Comparison of ENCODE assay signal across 8 cellular contexts in the genomic region with DNA sequence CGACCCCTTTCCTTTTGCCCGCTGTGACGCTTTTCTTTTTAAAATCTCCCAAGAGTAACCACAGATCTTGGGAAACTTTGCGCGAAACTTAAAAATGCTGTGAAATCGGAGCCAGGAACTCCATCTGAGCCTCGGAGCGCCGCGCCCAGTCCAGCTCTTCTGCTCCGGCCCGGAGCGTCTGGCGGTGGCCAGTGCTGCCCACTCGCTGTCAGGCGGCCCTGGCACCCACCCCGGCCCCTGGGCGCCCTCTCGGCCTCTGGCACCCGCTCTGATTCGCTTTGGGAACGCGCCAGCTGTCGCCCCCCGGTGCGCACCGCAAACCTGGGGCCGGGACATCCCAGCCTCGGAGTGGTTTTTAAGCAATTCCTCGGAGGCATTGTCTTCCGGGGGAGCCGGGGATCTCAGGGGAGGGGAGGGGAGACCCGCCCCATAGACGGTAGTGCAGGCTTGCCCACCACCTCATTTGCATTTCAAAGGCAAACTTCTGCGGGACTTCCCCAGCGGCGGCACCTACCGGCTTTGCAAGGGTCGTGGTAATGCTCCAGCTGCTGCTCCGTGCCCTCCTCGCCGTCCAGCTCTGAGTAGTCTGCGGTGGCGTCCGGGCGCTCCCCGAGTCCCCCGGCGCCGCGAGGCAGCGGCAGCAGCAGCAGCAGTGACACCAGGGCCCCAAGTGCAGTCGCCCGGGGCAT. TPM values are rescaled to one million over a fixed set of nuclear protein-coding genes. Genes with fewer than 3 reads are reported as not detected.
DNase-seq lines count a peak whose midpoint lies in the region; ATAC-seq and TF ChIP-seq lines count a peak whose summit lies in the region.

No MANE protein-coding gene starts in this region.

- H3K4me3 Mint-ChIP-seq in H9, result peak overlapping the region; percentile 61 to 84
- peak overlapping the region; percentile 76 for H3K4me3 Mint-ChIP-seq in dendritic cell treated with granulocyte-macrophage colony-stimulating factor and Interleukin-4, amounts not matched to agents 40 ng/mL and 50 ng/mL, for 4 days

- H4K91ac ChIP-seq in H9 (ENCODE audit: insufficient read length, low read depth, low read length), result no peak overlapping the region
- H4K91ac ChIP-seq in mesenchymal stem cell (ENCODE audit: low read length), result no peak overlapping the region

- H3K4me3 ChIP-seq in SK-N-MC (peak overlapping the region; percentile 72), mesenchymal stem cell (ENCODE audit: insufficient read depth in 1 of 2, low read depth in 1 of 2, low read length in 2 of 2) (peak overlapping the region; percentile 76), upper lobe of left lung (peak overlapping the region; percentile 23 to 51 (median 46))

- H2AFZ ChIP-seq in H9 (ENCODE audit: low read length), result no peak overlapping the region
- peak overlapping the region; percentile 51 for H2AFZ ChIP-seq in mesenchymal stem cell (ENCODE audit: low read depth, low read length)

- peaks cover 48 to 50% of the 10 kb centered on the region in 2 experiments for H3K4me1 Mint-ChIP-seq in H9
- peaks cover 28% of the 10 kb centered on the region for H3K4me1 Mint-ChIP-seq in dendritic cell treated with granulocyte-macrophage colony-stimulating factor and Interleukin-4, amounts not matched to agents 40 ng/mL and 50 ng/mL, for 4 days (ENCODE audit: low read depth)

- no peak for TF ChIP-seq EP300 in upper lobe of left lung (IDR thresholded peaks at IDR 0.05)

- TF ChIP-seq POLR2A in upper lobe of left lung (IDR thresholded peaks at IDR 0.05), result no peak

- no peak overlapping the region for H3T11ph ChIP-seq in H9 (ENCODE audit: low read length)

- H3K23ac ChIP-seq in H9 (ENCODE audit: insufficient read length, low read depth, low read length), result no peak overlapping the region
- no peak overlapping the region for H3K23ac ChIP-seq in mesenchymal stem cell (ENCODE audit: low read length in 2 of 2)

- H3K9ac ChIP-seq in H9 (ENCODE audit: extremely low read depth, insufficient read length, low read length) (no peak overlapping the region), SK-N-MC (ENCODE audit: insufficient read length) (no peak overlapping the region), mesenchymal stem cell (ENCODE audit: low read length) (peak overlapping the region; percentile 45)

- H3K4ac ChIP-seq in H9 (ENCODE audit: low read depth, low read length), result no peak overlapping the region
- H3K4ac ChIP-seq in mesenchymal stem cell (ENCODE audit: low read depth in 1 of 2, low read length in 2 of 2), result no peak overlapping the region

- no peaks in the 10 kb centered on the region for H4K20me1 ChIP-seq in H9 (ENCODE audit: control insufficient read depth, insufficient read depth, insufficient read length)

- H3K18ac ChIP-seq in H9 (ENCODE audit: insufficient read length, low read depth, low read length), result peak overlapping the region; percentile 39
- no peak overlapping the region for H3K18ac ChIP-seq in mesenchymal stem cell (ENCODE audit: low read depth in 1 of 2, low read length in 2 of 2)

- no peaks in the 10 kb centered on the region; a peak in 1 of 5 replicates for H3K9me3 Mint-ChIP-seq in H9
- H3K9me3 Mint-ChIP-seq in dendritic cell treated with granulocyte-macrophage colony-stimulating factor and Interleukin-4, amounts not matched to agents 40 ng/mL and 50 ng/mL, for 4 days, result no peaks in the 10 kb centered on the region

- TF ChIP-seq CTCF in GM10266 (IDR thresholded peaks at IDR 0.05; ENCODE audit: control insufficient read depth, insufficient read depth, low read depth, missing control alignments) (no peak), H9 (conservative IDR thresholded peaks at IDR 0.05) (no peak), upper lobe of left lung (IDR thresholded peaks at IDR 0.05) (no peak)

- intact Hi-C loops in dendritic cell treated with granulocyte-macrophage colony-stimulating factor and Interleukin-4, amounts not matched to agents 40 ng/mL and 50 ng/mL, for 4 days (cut with micrococcal nuclease), result loop anchor here (2.0 to 5.0 kb wide), 2 partner anchors 116 to 136 kb away; no protein-coding TSS in a partner anchor

- peaks cover 60% of the 10 kb centered on the region for H3K27me3 Mint-ChIP-seq in H9 (ENCODE audit: low read depth)
- peaks cover 70% of the 10 kb centered on the region for H3K27me3 Mint-ChIP-seq in dendritic cell treated with granulocyte-macrophage colony-stimulating factor and Interleukin-4, amounts not matched to agents 40 ng/mL and 50 ng/mL, for 4 days

- H2BK12ac ChIP-seq in H9 (ENCODE audit: insufficient read length, low read depth, low read length) (no peak overlapping the region), mesenchymal stem cell (ENCODE audit: low read length in 2 of 2) (no peak overlapping the region)

- H3K14ac ChIP-seq in H9 (ENCODE audit: insufficient read depth, low read length) (no peak overlapping the region), mesenchymal stem cell (ENCODE audit: low read length in 2 of 2) (no peak overlapping the region)

- H4K5ac ChIP-seq in H9 (ENCODE audit: insufficient read length, low read depth, low read length), result no peak overlapping the region

- H3K4me1 ChIP-seq in H9 (ENCODE audit: insufficient read depth, low read length) (peaks cover 9% of the 10 kb centered on the region; the same call in 1 of the 2 replicates), mesenchymal stem cell (ENCODE audit: control insufficient read depth, insufficient read depth, low read depth, low read length) (peaks cover 28% of the 10 kb centered on the region), upper lobe of left lung (peaks cover 23 to 26% (median 24%) of the 10 kb centered on the region in 4 donors)

- H2BK20ac ChIP-seq in H9 (ENCODE audit: low read depth, low read length, poor library complexity, severe bottlenecking), result no peak overlapping the region

- H3K27ac Mint-ChIP-seq in H9, result no peak overlapping the region; a peak in 1 of 7 replicates
- no peak overlapping the region for H3K27ac Mint-ChIP-seq in dendritic cell treated with granulocyte-macrophage colony-stimulating factor and Interleukin-4, amounts not matched to agents 40 ng/mL and 50 ng/mL, for 4 days

- H3K79me1 ChIP-seq in H9 (ENCODE audit: insufficient read depth, low read depth, low read length, poor library complexity, severe bottlenecking) (no peaks in the 10 kb centered on the region), mesenchymal stem cell (replicated peaks; ENCODE audit: low read length, poor library complexity, severe bottlenecking) (peaks cover 12% of the 10 kb centered on the region)

- no CpG with 5 or more reads among the region's 54 CpGs for WGBS in H9 (ENCODE audit: extremely low coverage, insufficient read length, low lambda C conversion rate)
- under 1% methylated on average over 49 of the region's 54 CpGs for WGBS in mesenchymal stem cell
- 0 to 2% methylated on average over 32 to 37 of the region's 54 CpGs for WGBS in upper lobe of left lung, 2 donors

- H3K4me2 ChIP-seq in H9 (ENCODE audit: insufficient read depth, insufficient read length, low read length) (peak overlapping the region; percentile 52), mesenchymal stem cell (ENCODE audit: low read length, poor library complexity, severe bottlenecking) (peak overlapping the region; percentile 87)

- H3K23me2 ChIP-seq in H9 (ENCODE audit: insufficient read length, low read depth, low read length, poor library complexity, severe bottlenecking), result peaks cover 20% of the 10 kb centered on the region

- no peaks in the 10 kb centered on the region for H3K79me2 ChIP-seq in H9 (ENCODE audit: insufficient read depth, low read length)

- H3K27ac ChIP-seq in H9 (ENCODE audit: insufficient read length, low read depth, low read length) (no peak overlapping the region), SK-N-MC (no peak overlapping the region), mesenchymal stem cell (ENCODE audit: low read length, poor library complexity, severe bottlenecking) (peak overlapping the region; percentile 31), upper lobe of left lung (no peak overlapping the region)

- H4K8ac ChIP-seq in H9 (replicated peaks; ENCODE audit: insufficient read length, low read depth, low read length) (no peak overlapping the region), mesenchymal stem cell (ENCODE audit: low read length) (no peak overlapping the region)

- no peak overlapping the region for H2BK5ac ChIP-seq in H9 (ENCODE audit: insufficient read length, low read length)
- H2BK5ac ChIP-seq in mesenchymal stem cell (ENCODE audit: low read depth, low read length, poor library complexity, severe bottlenecking), result peak overlapping the region; percentile 74

- H2BK15ac ChIP-seq in H9 (ENCODE audit: low read depth, low read length) (no peak overlapping the region), mesenchymal stem cell (ENCODE audit: low read depth, poor library complexity, severe bottlenecking) (no peak overlapping the region)

- peak in 1 of 2 donors; percentile 69 for ATAC-seq in upper lobe of left lung (ENCODE audit: low FRiP score in 2 of 2)

- H3K27me3 ChIP-seq in H9 (ENCODE audit: insufficient read depth, low read length) (peaks cover 13% of the 10 kb centered on the region; the same call in 1 of the 2 replicates), mesenchymal stem cell (ENCODE audit: control insufficient read depth in 1 of 2, insufficient read depth in 1 of 2, low read length in 2 of 2) (peaks cover 0 to 15% of the 10 kb centered on the region in 2 experiments), upper lobe of left lung (peaks cover 0 to 21% (median 10%) of the 10 kb centered on the region in 4 donors)

- H2AK5ac ChIP-seq in H9 (ENCODE audit: insufficient read length, low read length) (no peak overlapping the region), mesenchymal stem cell (ENCODE audit: low read length, severe bottlenecking) (no peak overlapping the region)

- H2BK120ac ChIP-seq in H9 (ENCODE audit: low read depth, low read length, poor library complexity, severe bottlenecking), result no peak overlapping the region
- no peak overlapping the region for H2BK120ac ChIP-seq in mesenchymal stem cell (ENCODE audit: low read depth, low read length)

- H3K36me3 ChIP-seq in SK-N-MC (ENCODE audit: insufficient read depth, low read length) (no peaks in the 10 kb centered on the region), mesenchymal stem cell (ENCODE audit: control insufficient read depth in 1 of 2, insufficient read depth in 2 of 2, low read depth in 1 of 2, low read length in 2 of 2) (peaks cover 0 to 7% of the 10 kb centered on the region in 2 experiments), upper lobe of left lung (peaks cover 0 to 1% (median 0%) of the 10 kb centered on the region in 4 donors)

- peak; percentile 49 for DNase-seq in GM10266 (ENCODE audit: extremely low spot score)
- peak; percentile 76 for DNase-seq in H9
- no peak for DNase-seq in SK-N-MC (ENCODE audit: low read depth, low spot score)
- peak; percentile 26 for DNase-seq in mesenchymal stem cell
- DNase-seq in upper lobe of left lung, result peak in 1 of 2 donors; percentile 85
- DNase-seq in NCI-H1417 treated with DMSO at 0.1 percent for 48 hours (lab: John Stamatoyannopoulos, UW), result no peak
- no peak for DNase-seq in NCI-H226

- no peaks in the 10 kb centered on the region; a peak in 1 of 7 replicates for H3K36me3 Mint-ChIP-seq in H9 (ENCODE audit: insufficient read depth in 1 of 3, low read depth in 3 of 3)
- no peaks in the 10 kb centered on the region for H3K36me3 Mint-ChIP-seq in dendritic cell treated with granulocyte-macrophage colony-stimulating factor and Interleukin-4, amounts not matched to agents 40 ng/mL and 50 ng/mL, for 4 days (ENCODE audit: low read depth)

- no peak overlapping the region for H3K56ac ChIP-seq in H9 (ENCODE audit: insufficient read length, low read depth, low read length)

- H3K9me3 ChIP-seq in H9 (ENCODE audit: control insufficient read depth, low read depth, low read length) (no peaks in the 10 kb centered on the region), SK-N-MC (ENCODE audit: low read depth, low read length) (no peaks in the 10 kb centered on the region), mesenchymal stem cell (ENCODE audit: control insufficient read depth, low read length) (no peaks in the 10 kb centered on the region), upper lobe of left lung (no peaks in the 10 kb centered on the region)

RNA-seq across cellular contexts. Expression of a gene that starts 0.6 kb away (rescaled TPM):
- 1.4 and 1.8 TPM in 2 replicates for total RNA-seq in H9 (2021)
- polyA plus RNA-seq in mesenchymal stem cell (2013, experiment 1 of 2), result not detected
- not detected for polyA plus RNA-seq in mesenchymal stem cell (2013, experiment 2 of 2)
- total RNA-seq in upper lobe of left lung, result under 1 TPM in 2 of 6 donors, not detected in 4; 0.06 to 0.20 TPM

Comparison
In these comparisons a context has a peak if more than half of its experiments do, and no peak if none do; other contexts are left out.
1. DNase-seq: peak in GM10266 (single experiment), H9 (single experiment) and mesenchymal stem cell (single experiment); none in SK-N-MC (single experiment), NCI-H1417 treated with DMSO at 0.1 percent for 48 hours (single experiment) and NCI-H226 (single experiment).
2. Peak in every context shown above with its lines, with median percentiles within 50 percentile points of each other: H3K4me3 ChIP-seq.